ENCODE assay signal across 9 cellular contexts in the genomic region with DNA sequence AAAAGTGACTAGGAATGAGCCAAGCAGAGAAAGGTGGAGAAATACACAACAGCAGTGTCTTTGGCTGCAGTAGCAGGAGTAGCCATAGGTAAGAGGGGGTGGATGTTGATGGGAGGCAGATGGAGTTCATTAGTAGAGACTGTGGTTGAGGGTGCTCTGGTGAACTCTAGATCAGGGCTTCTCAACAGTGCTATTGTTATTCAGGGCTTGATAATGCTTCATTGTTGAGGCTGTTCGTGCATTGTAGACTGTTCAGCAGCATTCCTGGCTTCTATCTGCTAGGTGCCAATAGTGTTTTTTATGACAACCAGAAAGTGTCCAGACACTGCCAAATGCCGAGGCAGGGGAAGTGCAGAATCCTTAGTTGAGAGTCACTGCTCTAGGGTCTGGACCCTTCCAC. TPM values are rescaled to one million over a fixed set of nuclear protein-coding genes. Genes with fewer than 3 reads are reported as not detected.
DNase-seq lines count a peak whose midpoint lies in the region; ATAC-seq and TF ChIP-seq lines count a peak whose summit lies in the region.
"Had no signal": no experiment of that assay in that cellular context is flagged by ENCODE, and none has a peak within 500 bp of the region (broad histone marks: within the 10 kb centered on the region; RNA-seq: fewer than 3 reads in every experiment).

No MANE protein-coding gene starts in this region.

- WGBS in mammary epithelial cell (ENCODE audit: low coverage, missing lambda C conversion rate) = 0% methylated on average over 2 of the region's 2 CpGs
- 2 to 4% methylated on average over 2 of the region's 2 CpGs for WGBS in aorta, 2 donors

- H3K4me3 Mint-ChIP-seq in stimulated activated naive CD8-positive, alpha-beta T cell treated with anti-CD3 and anti-CD28 coated beads, Interleukin-15, Interleukin-2, amounts not matched to agents 100 ng/mL and 50 ng/mL, for 24 hours = peak overlapping the region; percentile 98

- peak overlapping the region; percentile 83 for H3K27ac Mint-ChIP-seq in stimulated activated naive CD8-positive, alpha-beta T cell treated with anti-CD3 and anti-CD28 coated beads, Interleukin-15, Interleukin-2, amounts not matched to agents 100 ng/mL and 50 ng/mL, for 24 hours

- CTCF ChIA-PET in mammary epithelial cell (lab: Charles Lee; ENCODE audit: low non-redundant PET) = no interaction called here

- no TSS peak for BruUV-seq in mammary epithelial cell (replicated peaks; lab: Mats Ljungman, UMichigan)

- intact Hi-C loops in mammary epithelial cell (cut with micrococcal nuclease) (no loop called here), aorta (cut with DNase I) (no loop called here)

- H3K4me3 ChIP-seq in mammary epithelial cell (replicated peaks in 1 of 3; ENCODE audit: insufficient read depth in 1 of 3, low read depth in 2 of 3, low read length in 3 of 3) (peak overlapping the region; percentile 21 to 94 (median 94)), mononuclear cell (ENCODE audit: low read length) (peak overlapping the region; percentile 2), aorta (ENCODE audit: low read length in 2 of 2) (peak overlapping the region; percentile 45 to 58)

- dilution Hi-C loops in mammary epithelial cell (cut with HindIII; ENCODE audit: low sequenced_read_pairs) = loop anchor here (5.0 kb wide), 1 partner anchor 35 kb away; no protein-coding TSS in a partner anchor

- no peak overlapping the region for H3K9ac ChIP-seq in mammary epithelial cell (ENCODE audit: insufficient read depth, low read length)

- H3K4me1 Mint-ChIP-seq in stimulated activated naive CD8-positive, alpha-beta T cell treated with anti-CD3 and anti-CD28 coated beads, Interleukin-15, Interleukin-2, amounts not matched to agents 100 ng/mL and 50 ng/mL, for 24 hours (ENCODE audit: low read depth) = peaks cover 71% of the 10 kb centered on the region

- no peak for DNase-seq in stimulated activated naive CD8-positive, alpha-beta T cell treated with anti-CD3 and anti-CD28 coated beads, Interleukin-15, Interleukin-2, amounts not matched to agents 100 U/mL and 50 U/mL, for 24 hours
- peak; percentile 38 for DNase-seq in mammary epithelial cell
- no peak for DNase-seq in aorta
- DNase-seq in NCI-H2227 treated with DMSO at 0.1 percent for 48 hours (lab: John Stamatoyannopoulos, UW) = no peak
- DNase-seq: MV-4-11 had no signal

- peaks cover 65% of the 10 kb centered on the region for H3K36me3 Mint-ChIP-seq in stimulated activated naive CD8-positive, alpha-beta T cell treated with anti-CD3 and anti-CD28 coated beads, Interleukin-15, Interleukin-2, amounts not matched to agents 100 ng/mL and 50 ng/mL, for 24 hours (ENCODE audit: low read depth)

- no peaks in the 10 kb centered on the region for H3K27me3 Mint-ChIP-seq in stimulated activated naive CD8-positive, alpha-beta T cell treated with anti-CD3 and anti-CD28 coated beads, Interleukin-15, Interleukin-2, amounts not matched to agents 100 ng/mL and 50 ng/mL, for 24 hours

- in situ Hi-C loops in mammary epithelial cell (cut with MboI; ENCODE audit: low sequenced_read_pairs in 2 of 2) = no loop called here

- TF ChIP-seq CTCF in mammary epithelial cell (conservative IDR thresholded peaks at IDR 0.05 in 1 of 2, IDR thresholded peaks at IDR 0.05 in 1 of 2; ENCODE audit: extremely low read depth in 1 of 2, insufficient read depth in 1 of 2, low read depth in 1 of 2, low read length in 2 of 2) = no peak

- no peaks in the 10 kb centered on the region for H3K27me3 ChIP-seq in mammary epithelial cell (ENCODE audit: insufficient read depth, low read length)
- no peaks in the 10 kb centered on the region for H3K27me3 ChIP-seq in mononuclear cell (ENCODE audit: insufficient read depth, low read length)
- no peaks in the 10 kb centered on the region for H3K27me3 ChIP-seq in aorta (ENCODE audit: control insufficient read depth in 1 of 2, insufficient read depth in 2 of 2, low read length in 1 of 2)

- H3K36me3 ChIP-seq in mammary epithelial cell (ENCODE audit: insufficient read depth, low read length) (peaks cover 6% of the 10 kb centered on the region), aorta (ENCODE audit: control insufficient read depth in 1 of 2, insufficient read depth in 2 of 2, low read length in 1 of 2) (no peaks in the 10 kb centered on the region)

- H3K4me2 ChIP-seq in mammary epithelial cell (ENCODE audit: insufficient read depth, low read depth, low read length) = peak overlapping the region; percentile 99

- peaks cover 46% of the 10 kb centered on the region for H3K4me1 ChIP-seq in mammary epithelial cell (ENCODE audit: insufficient read depth, low read length)
- peaks cover 75% of the 10 kb centered on the region for H3K4me1 ChIP-seq in mononuclear cell (ENCODE audit: insufficient read depth, low read length)
- H3K4me1 ChIP-seq in aorta (ENCODE audit: control insufficient read depth in 1 of 2, insufficient read depth in 2 of 2, low read length in 2 of 2) = peaks cover 4 to 9% of the 10 kb centered on the region in 2 donors

- H4K20me1 ChIP-seq in mammary epithelial cell (ENCODE audit: insufficient read depth, low read length) = no peaks in the 10 kb centered on the region

- no peak overlapping the region for H2AFZ ChIP-seq in mammary epithelial cell (ENCODE audit: low read depth, low read length)

- H3K9me3 Mint-ChIP-seq in stimulated activated naive CD8-positive, alpha-beta T cell treated with anti-CD3 and anti-CD28 coated beads, Interleukin-15, Interleukin-2, amounts not matched to agents 100 ng/mL and 50 ng/mL, for 24 hours = no peaks in the 10 kb centered on the region

- H3K27ac ChIP-seq in mammary epithelial cell (ENCODE audit: insufficient read depth, low read depth, low read length) (peak overlapping the region; percentile 69), aorta (ENCODE audit: low read depth in 1 of 2, low read length in 2 of 2) (no peak overlapping the region)

- H3K79me2 ChIP-seq in mammary epithelial cell (ENCODE audit: insufficient read depth, low read length) = peaks cover 85% of the 10 kb centered on the region

- no peak for ATAC-seq in stimulated activated naive CD8-positive, alpha-beta T cell treated with anti-CD3 and anti-CD28 coated beads, Interleukin-15, Interleukin-2, amounts not matched to agents 100 U/mL and 50 U/mL, for 24 hours
- no peak for ATAC-seq in aorta (ENCODE audit: low FRiP score)
- no peak for ATAC-seq in GM21717 (IDR thresholded peaks at IDR 0.05; ENCODE audit: unreplicated experiment)
- ATAC-seq in GM18909 (IDR thresholded peaks at IDR 0.05; ENCODE audit: poor library complexity, unreplicated experiment) = no peak

- H3K9me3 ChIP-seq in mammary epithelial cell (replicated peaks; ENCODE audit: insufficient read depth, low read length) (no peaks in the 10 kb centered on the region), mononuclear cell (ENCODE audit: low read depth, low read length) (no peaks in the 10 kb centered on the region), aorta (ENCODE audit: control insufficient read depth, low read length) (no peaks in the 10 kb centered on the region)

RNA-seq across cellular contexts. Expression of a gene that starts 3.6 kb away (rescaled TPM):
- total RNA-seq in mammary epithelial cell (100 to 1,000 TPM in 1 of 2 donors, 10 to 100 TPM in 1; 87.7 to 118 TPM), mononuclear cell (97.9 TPM), aorta (100 to 1,000 TPM in 1 of 2 donors, 10 to 100 TPM in 1; 91.5 to 114 TPM)
- polyA plus RNA-seq in mammary epithelial cell (79.1 TPM), aorta (10 to 100 TPM; 33.0 to 40.4 TPM)
- polyA minus RNA-seq in mammary epithelial cell = 150 TPM

RNA-seq across cellular contexts. Expression of a gene that starts 38.2 kb away (rescaled TPM):
- 10 to 100 TPM; 35.2 to 50.0 TPM for total RNA-seq in mammary epithelial cell
- 37.6 TPM for polyA plus RNA-seq in mammary epithelial cell
- 20.3 TPM for polyA minus RNA-seq in mammary epithelial cell
- 8.6 TPM for total RNA-seq in mononuclear cell
- 10 to 100 TPM; 14.1 to 18.9 TPM for total RNA-seq in aorta
- 10 to 100 TPM in 1 of 2 donors, 1 to 10 TPM in 1; 4.0 to 12.7 TPM for polyA plus RNA-seq in aorta

Comparison
In these comparisons a context has a peak if more than half of its experiments do, and no peak if none do; other contexts are left out.
1. H3K4me3 ChIP-seq: peak in every context shown above with its lines; median percentile 94 in mammary epithelial cell; 52 in aorta; 2 in mononuclear cell.